ENCODE assay signal across 8 cellular contexts in genomic region chr2:87338998-87339397, GRCh38.
DNase-seq lines count a peak whose midpoint lies in the region; ATAC-seq and TF ChIP-seq lines count a peak whose summit lies in the region.
"Not testable (repeated sequence)": the region's sequence is repeated elsewhere in the genome, so short reads cannot be mapped to it uniquely, and the experiment has no call there.

No MANE protein-coding gene starts in this region.

- H3K9me3 ChIP-seq in Karpas-422 (ENCODE audit: low read length); adipocyte (ENCODE audit: control insufficient read depth, low read length); gastroesophageal sphincter: not testable (repeated sequence)

- TF ChIP-seq EP300 in gastroesophageal sphincter (IDR thresholded peaks at IDR 0.05) = not testable (repeated sequence)

- H3K9me2 ChIP-seq in Karpas-422 (replicated peaks; ENCODE audit: insufficient read depth, low read length) = not testable (repeated sequence)

- H3K79me2 ChIP-seq in Karpas-422 (ENCODE audit: low read length) = not testable (repeated sequence)

- not testable (repeated sequence) for TF ChIP-seq POLR2A in gastroesophageal sphincter (IDR thresholded peaks at IDR 0.05)

- 0% methylated on average over 1 of the region's 1 CpG for WGBS in gastroesophageal sphincter (ENCODE audit: low coverage in 1 of 2), 2 donors

- not testable (repeated sequence) for H3K36me3 ChIP-seq in BJ (ENCODE audit: control insufficient read depth, insufficient read depth, low read length); Karpas-422 (ENCODE audit: insufficient read depth, low read length); adipocyte (ENCODE audit: control insufficient read depth, insufficient read depth, low read length, severe bottlenecking); gastroesophageal sphincter

- ATAC-seq in SK-N-SH treated with all-trans-retinoic acid at 6 μM for 48 hours (peak; percentile 73), gastroesophageal sphincter (peak; percentile 67)

- peak overlapping the region; percentile 61 for H3K9ac ChIP-seq in Karpas-422 (ENCODE audit: low read length)
- H3K9ac ChIP-seq in adipocyte (ENCODE audit: low read length) = not testable (repeated sequence)

- H3K27me3 ChIP-seq in BJ (ENCODE audit: control insufficient read depth, insufficient read depth, low read length); Karpas-422 (ENCODE audit: low read length); adipocyte (replicated peaks; ENCODE audit: control insufficient read depth, insufficient read depth, low read length); gastroesophageal sphincter: not testable (repeated sequence)

- H3K4me2 ChIP-seq in Karpas-422 (ENCODE audit: low read depth, low read length, poor library complexity, severe bottlenecking) = peak overlapping the region; percentile 67

- TF ChIP-seq CTCF in BJ (IDR thresholded peaks at IDR 0.05; ENCODE audit: insufficient read depth, low read depth, low read length); epithelial cell of proximal tubule (conservative IDR thresholded peaks at IDR 0.05; ENCODE audit: low read depth, low read length); gastroesophageal sphincter (IDR thresholded peaks at IDR 0.05): not testable (repeated sequence)

- H3K27ac ChIP-seq in Karpas-422 (ENCODE audit: low read length) = peak overlapping the region; percentile 88
- H3K27ac ChIP-seq in gastroesophageal sphincter = not testable (repeated sequence)

- CTCF ChIA-PET in BJ (lab: Yijun Ruan, JAX) = not testable (repeated sequence)

- not testable (repeated sequence) for H3K4me3 ChIP-seq in BJ (ENCODE audit: low read depth, low read length); adipocyte (ENCODE audit: low read length); epithelial cell of proximal tubule (ENCODE audit: low read depth, low read length); gastroesophageal sphincter
- H3K4me3 ChIP-seq in Karpas-422 (ENCODE audit: low read length) = peak overlapping the region; percentile 56

- peaks cover 17% of the 10 kb centered on the region for H3K4me1 ChIP-seq in Karpas-422 (ENCODE audit: low read length)
- not testable (repeated sequence) for H3K4me1 ChIP-seq in adipocyte (ENCODE audit: control insufficient read depth, insufficient read depth, low read length); gastroesophageal sphincter

- H4K20me1 ChIP-seq in Karpas-422 (ENCODE audit: insufficient read depth, low read depth, low read length) = not testable (repeated sequence)

- peak; percentile 39 for DNase-seq in BJ (ENCODE audit: low read depth)
- DNase-seq in Karpas-422 = peak; percentile 40
- peak; percentile 23 for DNase-seq in adipocyte (ENCODE audit: low read depth)
- peak; percentile 16 for DNase-seq in epithelial cell of proximal tubule (ENCODE audit: low read depth)
- DNase-seq in myocyte (ENCODE audit: low read depth) = peak; percentile 47
- peak; percentile 52 for DNase-seq in stromal cell of bone marrow (ENCODE audit: low read depth)

- POLR2A ChIA-PET in BJ (lab: Charles Lee) = not testable (repeated sequence)

- H2AFZ ChIP-seq in Karpas-422 (ENCODE audit: low read length) = not testable (repeated sequence)
